ENCODE assay signal across 8 cellular contexts in the genomic region with DNA sequence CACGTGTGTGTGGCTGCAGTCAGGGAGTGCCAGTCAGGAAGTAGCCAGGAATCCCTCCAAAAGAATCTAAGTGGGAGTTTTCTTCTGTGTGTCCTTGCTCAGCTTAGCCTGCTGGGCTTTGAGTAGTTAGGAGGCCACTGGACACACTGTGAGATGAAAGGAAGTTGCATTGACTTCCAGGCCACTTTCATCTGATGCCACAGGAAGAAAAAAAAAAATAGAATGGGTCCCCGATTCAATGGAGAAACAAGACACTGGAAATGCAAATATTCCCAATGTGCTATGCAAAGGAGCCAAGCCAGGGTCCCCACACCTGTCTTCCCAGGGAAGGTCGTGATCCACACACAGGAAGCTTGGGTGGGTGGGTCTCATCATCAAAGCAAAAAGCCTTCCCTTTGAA.
"Had no signal": no experiment of that assay in that cellular context is flagged by ENCODE, and none has a peak within 500 bp of the region (broad histone marks: within the 10 kb centered on the region; RNA-seq: fewer than 3 reads in every experiment).

No MANE protein-coding gene starts in this region.

- H3K9me3 Mint-ChIP-seq: GM23338, H9, IgD-negative memory B cell had no signal

- ATAC-seq: GM23338, HepG2 had no signal

- H3K27ac ChIP-seq: HL-60, KMS-11 had no signal

- H3K4me2 ChIP-seq: GM23338 had no signal

- H3K4me3 Mint-ChIP-seq: GM23338, H9, IgD-negative memory B cell had no signal

- H3K36me3 Mint-ChIP-seq: IgD-negative memory B cell had no signal

- H3K9ac ChIP-seq: KMS-11 had no signal

- H2AFZ ChIP-seq: GM23338 had no signal

- H3K4me1 Mint-ChIP-seq: GM23338, IgD-negative memory B cell had no signal

- H3K27ac Mint-ChIP-seq: GM23338, H9, IgD-negative memory B cell had no signal

- H3K4me3 ChIP-seq: GM23338 had no signal

- DNase-seq: H9, HCEC 1CT, KBM-7 had no signal
